Comparison of ENCODE assay signal across 1 cellular context in genomic region chr18:35635171-35635570, GRCh38.
TF ChIP-seq lines count a peak whose summit lies in the region.

No MANE protein-coding gene starts in this region.

TF ChIP-seq in HepG2, 621 proteins besides CTCF, POLR2A, EP300 and RAD21 (continued from another document):
- no peak for TF ChIP-seq DDIT3 (CRISPR knock-in tag; IDR thresholded peaks at IDR 0.05)
